ENCODE assay signal across 8 cellular contexts in the genomic region with DNA sequence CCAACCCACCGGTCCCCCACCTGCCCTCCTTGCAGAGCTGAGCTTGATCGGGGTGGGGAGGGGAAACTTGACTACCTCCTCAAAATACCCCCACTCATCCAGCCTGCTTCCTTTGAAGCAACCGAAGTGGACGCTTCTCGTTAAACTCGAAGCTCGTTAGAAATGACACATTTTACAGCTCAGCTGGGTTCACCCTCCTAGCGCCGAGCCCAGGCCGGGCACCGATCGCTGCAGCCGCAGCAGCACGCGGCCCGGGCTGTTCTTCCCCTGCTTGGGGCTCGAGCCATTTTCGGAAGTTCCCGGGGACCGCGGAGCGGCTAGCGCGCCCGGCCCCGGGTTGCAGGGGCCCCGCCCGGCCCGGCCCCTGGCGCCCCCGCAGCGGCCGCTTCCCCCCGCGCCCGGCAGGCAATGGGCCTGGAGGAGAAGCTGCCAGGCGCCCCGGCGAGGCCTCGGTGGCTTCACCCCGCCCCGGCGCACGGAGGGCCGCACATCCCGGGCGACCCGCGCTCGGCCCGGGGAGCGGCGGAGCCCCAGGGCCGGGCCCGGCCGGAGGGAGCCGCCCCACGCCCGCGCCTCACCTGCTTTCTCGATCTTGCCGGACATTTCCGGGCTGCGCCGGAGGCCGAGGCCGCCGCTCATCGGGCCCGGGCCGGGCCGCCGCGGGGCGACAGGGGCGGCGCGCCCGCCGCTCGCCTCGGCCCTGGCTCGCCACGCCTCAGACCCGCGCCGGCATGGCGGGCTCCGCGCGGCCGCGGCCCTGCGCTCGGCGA. TPM values are rescaled to one million over a fixed set of nuclear protein-coding genes. Genes with fewer than 3 reads are reported as not detected.
A peak's percentile ranks its signal among the peaks of the same experiment; 100 is the strongest.
DNase-seq lines count a peak whose midpoint lies in the region; ATAC-seq, FAIRE-seq and TF ChIP-seq lines count a peak whose summit lies in the region.

No MANE protein-coding gene starts in this region.

- no peak overlapping the region for H2BK5ac ChIP-seq in H1 (ENCODE audit: low read depth, low read length)

- H3K9ac ChIP-seq in H1 (replicated peaks in 1 of 4; ENCODE audit: extremely low read depth in 1 of 4, low read depth in 3 of 4, low read length in 3 of 4) = peak overlapping the region; percentile 51 to 85 (median 66)

- H2BK12ac ChIP-seq in H1 (ENCODE audit: low read depth, low read length) = no peak overlapping the region

- H3K27me3 ChIP-seq in ACC112 (ENCODE audit: insufficient read depth, low read length) = no peaks in the 10 kb centered on the region
- H3K27me3 ChIP-seq in H1 (replicated peaks in 1 of 4; ENCODE audit: control insufficient read depth in 3 of 4, extremely low read depth in 1 of 4, insufficient read depth in 3 of 4, low read length in 3 of 4) = no peaks in the 10 kb centered on the region; a peak in 1 of 7 replicates
- no peaks in the 10 kb centered on the region for H3K27me3 ChIP-seq in testis

- H2BK20ac ChIP-seq in H1 (ENCODE audit: low read length) = no peak overlapping the region

- H3K36me3 Mint-ChIP-seq in activated CD4-positive, alpha-beta T cell treated with anti-CD3 and anti-CD28 coated beads, Interleukin-2, amount 10 ng/mL, durations not matched to agents 7 days and 5 days (ENCODE audit: low read depth) = peaks cover 33% of the 10 kb centered on the region
- peaks cover under 1% of the 10 kb centered on the region for H3K36me3 Mint-ChIP-seq in mesothelial cell of epicardium

- no peaks in the 10 kb centered on the region for H3K27me3 Mint-ChIP-seq in activated CD4-positive, alpha-beta T cell treated with anti-CD3 and anti-CD28 coated beads, Interleukin-2, amount 10 ng/mL, durations not matched to agents 7 days and 5 days
- H3K27me3 Mint-ChIP-seq in mesothelial cell of epicardium (ENCODE audit: low read depth) = no peaks in the 10 kb centered on the region

- H3K9me3 ChIP-seq in H1 (ENCODE audit: insufficient read depth in 2 of 2, low read depth in 1 of 2, low read length in 1 of 2) (peaks cover 0 to 7% of the 10 kb centered on the region in 2 experiments; a peak in 1 of 4 replicates), testis (no peaks in the 10 kb centered on the region)

- no peak for TF ChIP-seq EP300 in H1 (IDR thresholded peaks at IDR 0.05; ENCODE audit: borderline replicate concordance in 1 of 2, low read depth in 2 of 2, low read length in 2 of 2)

- peak overlapping the region; percentile 85 for H3K27ac Mint-ChIP-seq in activated CD4-positive, alpha-beta T cell treated with anti-CD3 and anti-CD28 coated beads, Interleukin-2, amount 10 ng/mL, durations not matched to agents 7 days and 5 days
- H3K27ac Mint-ChIP-seq in mesothelial cell of epicardium = peak overlapping the region; percentile 87

- peaks cover 0 to 18% of the 10 kb centered on the region in 2 experiments for H4K20me1 ChIP-seq in H1 (replicated peaks in 1 of 2; ENCODE audit: control insufficient read depth in 1 of 2, insufficient read depth in 2 of 2, low read length in 2 of 2)

- no peaks in the 10 kb centered on the region for H3K36me3 ChIP-seq in ACC112 (ENCODE audit: insufficient read depth, low read length)
- H3K36me3 ChIP-seq in H1 (ENCODE audit: control insufficient read depth in 2 of 4, insufficient read depth in 4 of 4, low read length in 3 of 4) = no peaks in the 10 kb centered on the region
- no peaks in the 10 kb centered on the region for H3K36me3 ChIP-seq in testis (ENCODE audit: low read depth, missing control alignments)

- H3K56ac ChIP-seq in H1 (replicated peaks; ENCODE audit: insufficient read length, low read depth, low read length) = no peak overlapping the region

- no peak overlapping the region for H3K18ac ChIP-seq in H1 (ENCODE audit: extremely low read depth, low read length)

- H4K5ac ChIP-seq in H1 (ENCODE audit: insufficient read length, low read depth, low read length) = no peak overlapping the region

- H3K23ac ChIP-seq in H1 (ENCODE audit: insufficient read length) = no peak overlapping the region

- DNase-seq in activated CD4-positive, alpha-beta T cell treated with anti-CD3 and anti-CD28 coated beads, Interleukin-2, amount 10 ng/mL, durations not matched to agents 7 days and 5 days = peak; percentile 42
- DNase-seq in H1 (ENCODE audit: low read depth in 1 of 2, low spot score in 2 of 2) (peak in 1 of 2 experiments; percentile 71), mesothelial cell of epicardium (ENCODE audit: low spot score in 2 of 2, unreplicated experiment in 2 of 2) (peak; percentile 29 to 66), testis (peak; percentile 35), A172 (ENCODE audit: low spot score) (no peak)

- H2AFZ ChIP-seq in ACC112 (ENCODE audit: low read length, unreplicated experiment) (peak overlapping the region; percentile 6), H1 (ENCODE audit: low read length) (0 out of 2 replicates have a peak overlapping the region, but pooled peaks have one; percentile 36)

- no peak for TF ChIP-seq CTCF in H1 (IDR thresholded peaks at IDR 0.05; ENCODE audit: control extremely low read depth in 1 of 3, insufficient read depth in 1 of 3, low read depth in 1 of 3, low read length in 3 of 3)
- TF ChIP-seq CTCF in mesothelial cell of epicardium (IDR thresholded peaks at IDR 0.05; ENCODE audit: unreplicated experiment) = no peak
- TF ChIP-seq CTCF in testis (IDR thresholded peaks at IDR 0.05) = peak in 1 of 3 experiments; percentile 6

- CTCF ChIA-PET in activated CD4-positive, alpha-beta T cell treated with anti-CD3 and anti-CD28 coated beads, Interleukin-2, amount 10 ng/mL, durations not matched to agents 7 days and 5 days (lab: Charles Lee) = interaction anchor here (0.6 to 7.2 kb wide), 31 partner anchors 9 to 596 kb away, joined by 3 to 62 read pairs (median 4); a partner anchor contains a TSS
- CTCF ChIA-PET in H1 (lab: Charles Lee; ENCODE audit: partially characterized antibody) = interaction anchor here (0.5 to 9.2 kb wide), 23 partner anchors 9 to 260 kb away, joined by 3 to 82 read pairs (median 4); no protein-coding TSS in a partner anchor

- POLR2A ChIA-PET in activated CD4-positive, alpha-beta T cell treated with anti-CD3 and anti-CD28 coated beads, Interleukin-2, amount 10 ng/mL, durations not matched to agents 7 days and 5 days (lab: Charles Lee) = interaction anchor here (0.6 to 1.2 kb wide), 3 partner anchors 62 to 154 kb away, joined by 3 to 14 read pairs (median 3); no protein-coding TSS in a partner anchor
- POLR2A ChIA-PET in H1 (lab: Charles Lee; ENCODE audit: partially characterized antibody) = interaction anchor here (0.8 to 1.7 kb wide), 6 partner anchors 10 to 236 kb away, joined by 3 to 5 read pairs (median 5); no protein-coding TSS in a partner anchor

- H3K9me3 Mint-ChIP-seq in activated CD4-positive, alpha-beta T cell treated with anti-CD3 and anti-CD28 coated beads, Interleukin-2, amount 10 ng/mL, durations not matched to agents 7 days and 5 days = no peaks in the 10 kb centered on the region
- H3K9me3 Mint-ChIP-seq in mesothelial cell of epicardium = no peaks in the 10 kb centered on the region

- no peak for TF ChIP-seq RAD21 in H1 (IDR thresholded peaks at IDR 0.05 in 1 of 2, conservative IDR thresholded peaks at IDR 0.05 in 1 of 2; ENCODE audit: low read depth in 2 of 2, low read length in 2 of 2)

- TF ChIP-seq POLR2A in H1 (IDR thresholded peaks at IDR 0.05; ENCODE audit: control extremely low read depth in 1 of 2, low read depth in 2 of 2, low read length in 2 of 2) (no peak), testis (IDR thresholded peaks at IDR 0.05) (no peak)

- H3K4me2 ChIP-seq in H1 (ENCODE audit: insufficient read depth in 1 of 2, low read depth in 2 of 2, low read length in 2 of 2) = peak overlapping the region; percentile 69 to 90

- peaks cover 17% of the 10 kb centered on the region for H3K79me1 ChIP-seq in H1 (ENCODE audit: low read depth, low read length)

- H3K27ac ChIP-seq in ACC112 (ENCODE audit: low read depth, low read length) (peak overlapping the region; percentile 45; the same call in 1 of the 2 replicates), H1 (ENCODE audit: low read depth, low read length) (no peak overlapping the region; the same call in 1 of the 2 replicates), testis (peak overlapping the region; percentile 34 to 88)

- no peak overlapping the region for H2AK5ac ChIP-seq in H1 (ENCODE audit: low read depth, low read length)

- peak overlapping the region; percentile 84 for H3K4me3 Mint-ChIP-seq in activated CD4-positive, alpha-beta T cell treated with anti-CD3 and anti-CD28 coated beads, Interleukin-2, amount 10 ng/mL, durations not matched to agents 7 days and 5 days
- peak overlapping the region; percentile 83 for H3K4me3 Mint-ChIP-seq in mesothelial cell of epicardium

- H3K14ac ChIP-seq in H1 (ENCODE audit: insufficient read length) = no peak overlapping the region

- H4K8ac ChIP-seq in H1 (ENCODE audit: extremely low read depth, insufficient read depth, low read length) = peak overlapping the region; percentile 59; the same call in 1 of the 2 replicates

- ATAC-seq in GM18909 (IDR thresholded peaks at IDR 0.05; ENCODE audit: poor library complexity, unreplicated experiment) (peak; percentile 20), HG03565 (IDR thresholded peaks at IDR 0.05; ENCODE audit: unreplicated experiment) (peak; percentile 24)

- no peak overlapping the region for H2BK120ac ChIP-seq in H1 (replicated peaks; ENCODE audit: low read depth, low read length)

- intact Hi-C loops in testis (cut with DNase I; ENCODE audit: low total_unique reads) = loop anchor here (2.0 kb wide), 1 partner anchor 147 kb away; no protein-coding TSS in a partner anchor

- H3K23me2 ChIP-seq in H1 (ENCODE audit: low read depth, low read length) = peaks cover 2% of the 10 kb centered on the region; the same call in 1 of the 2 replicates

- peaks cover 61% of the 10 kb centered on the region for H3K4me1 Mint-ChIP-seq in activated CD4-positive, alpha-beta T cell treated with anti-CD3 and anti-CD28 coated beads, Interleukin-2, amount 10 ng/mL, durations not matched to agents 7 days and 5 days
- peaks cover 42% of the 10 kb centered on the region for H3K4me1 Mint-ChIP-seq in mesothelial cell of epicardium

- no peak overlapping the region for H2BK15ac ChIP-seq in H1 (ENCODE audit: low read length)

- no peak for FAIRE-seq in H1 (lab: Jason Lieb, UNC)

- 4% methylated on average over 7 of the region's 96 CpGs; no CpG with 5 or more reads in 1 of the 2 experiments for WGBS in H1 (ENCODE audit: extremely low coverage in 1 of 2, insufficient coverage in 1 of 2, insufficient read length in 1 of 2, insufficient replicate concordance in 2 of 2, low coverage in 1 of 2, low lambda C conversion rate in 2 of 2, missing lambda C conversion rate in 1 of 2), 2 experiments
- WGBS in testis, 2 donors = 1 to 3% methylated on average over 8 to 18 of the region's 96 CpGs

- no peak overlapping the region for H4K91ac ChIP-seq in H1 (replicated peaks; ENCODE audit: insufficient read length, low read length)

- H3K4me1 ChIP-seq in ACC112 (ENCODE audit: control insufficient read depth, insufficient read depth, low read length, unreplicated experiment) = peaks cover 22% of the 10 kb centered on the region
- H3K4me1 ChIP-seq in H1 (replicated peaks in 1 of 4; ENCODE audit: control insufficient read depth in 3 of 4, insufficient read depth in 4 of 4, low read length in 3 of 4) = peaks cover 2 to 8% (median 4%) of the 10 kb centered on the region in 4 experiments; a peak in 5 of 7 replicates
- peaks cover 9% of the 10 kb centered on the region for H3K4me1 ChIP-seq in testis

- no peak overlapping the region for H3K4ac ChIP-seq in H1 (replicated peaks; ENCODE audit: insufficient read length, low read depth, low read length)

- H3K4me3 ChIP-seq in ACC112 (ENCODE audit: low read depth, low read length) = peak overlapping the region; percentile 90
- peak overlapping the region; percentile 66 to 77 (median 71) for H3K4me3 ChIP-seq in H1 (ENCODE audit: extremely low read depth in 1 of 4, insufficient read depth in 2 of 4, low read depth in 3 of 4, low read length in 4 of 4)
- peak overlapping the region; percentile 62 to 72 for H3K4me3 ChIP-seq in testis

- H3K79me2 ChIP-seq in ACC112 (ENCODE audit: control insufficient read depth, insufficient read depth, low read length, unreplicated experiment) (peaks cover 33% of the 10 kb centered on the region), H1 (ENCODE audit: control insufficient read depth in 1 of 2, insufficient read depth in 2 of 2, low read length in 2 of 2) (peaks cover 5 to 45% of the 10 kb centered on the region in 2 experiments; a peak in 3 of 4 replicates)

RNA-seq across cellular contexts. Expression of a gene that starts 0.5 kb away (rescaled TPM):
- total RNA-seq in activated CD4-positive, alpha-beta T cell treated with anti-CD3 and anti-CD28 coated beads, Interleukin-2, amount 10 ng/mL, durations not matched to agents 7 days and 5 days = 100 to 1,000 TPM; 128 to 129 TPM
- 73.8 and 78.9 TPM in 2 replicates for total RNA-seq in H1 (2021; fragmentation: NEBNext Ultra II Directional; extraction: Animal tissue kit (Norgen Biotek cat#: 25700))
- polyA plus RNA-seq in H1 (2011; rRNA removed) (29.7 and 38.2 TPM in 2 replicates), testis (ENCODE audit: insufficient read depth, low read depth, low replicate concordance) (36.1 TPM)
- polyA plus RNA-seq in H1 (2011; cell fraction: cytosol; rRNA removed) = 28.4 TPM
- 54.3 TPM for polyA plus RNA-seq in H1 (2011; cell fraction: nucleus; rRNA removed)
- 39.8 to 47.1 TPM (median 45.5 TPM) in 4 replicates for polyA plus RNA-seq in H1 (2012, experiment 1 of 2)
- 36.6 TPM for polyA plus RNA-seq in H1 (2012, experiment 2 of 2)
- polyA plus RNA-seq in H1 (2013, experiment 1 of 2) = 43.6 TPM
- polyA plus RNA-seq in H1 (2013, experiment 2 of 2) = 46.5 TPM
- 30.4 and 36.4 TPM in 2 replicates for polyA minus RNA-seq in H1 (2011; rRNA and poly(A)+ RNA removed)
- 22.6 TPM for polyA minus RNA-seq in H1 (2011; cell fraction: cytosol; rRNA and poly(A)+ RNA removed)
- 22.7 TPM for polyA minus RNA-seq in H1 (2011; cell fraction: nucleus; rRNA and poly(A)+ RNA removed)
- total RNA-seq in mesothelial cell of epicardium (49.3 to 59.1 TPM (median 50.4 TPM) in 3 replicates), testis (10 to 100 TPM; 55.8 to 56.9 TPM)
- 20.0 and 40.9 TPM in 2 replicates for total RNA-seq in A172 (2014; rRNA removed; shearing (Covaris generic))
